In the genomic region with DNA sequence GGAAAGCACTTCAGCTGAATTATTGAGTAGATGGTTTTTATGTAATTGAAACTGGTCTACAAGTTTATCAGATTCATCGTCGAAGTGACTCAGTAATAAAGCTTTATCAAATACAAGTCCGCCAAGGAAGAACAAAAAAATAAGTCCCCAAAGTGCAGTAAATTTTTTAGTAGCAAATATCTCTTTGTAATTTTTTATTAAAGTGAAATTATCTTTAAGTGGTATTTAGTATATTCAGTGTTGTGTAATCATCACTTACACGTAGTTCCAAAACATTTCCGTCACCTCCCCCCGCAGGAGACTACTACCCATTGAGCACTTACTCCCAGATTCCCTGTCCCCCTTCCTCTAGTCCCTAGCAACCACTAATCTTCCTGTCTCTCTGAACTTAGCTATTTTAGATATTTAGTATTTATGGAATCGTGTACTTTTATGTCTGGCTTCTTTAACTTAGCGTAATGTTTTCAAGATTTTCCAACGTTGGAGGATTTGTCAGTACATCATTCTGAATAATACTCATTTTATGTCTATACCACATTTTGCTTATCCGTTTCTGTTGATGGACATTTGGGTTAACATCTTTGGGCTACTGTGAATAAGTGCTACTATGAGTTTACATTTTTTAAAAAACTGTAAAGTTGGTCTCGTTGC, we compare ENCODE assay signal across 1 cellular context.
TF ChIP-seq lines count a peak whose summit lies in the region.

No MANE protein-coding gene starts in this region.

TF ChIP-seq in HepG2, 621 proteins besides CTCF, POLR2A, EP300 and RAD21 (continued from another document and continues in another):
- TF ChIP-seq HNRNPL (IDR thresholded peaks at IDR 0.05; ENCODE audit: low read depth, low read length) = no peak
- no peak for TF ChIP-seq SMC3 (IDR thresholded peaks at IDR 0.05; ENCODE audit: low read length)
- peak; percentile 5 for TF ChIP-seq RBM22 (optimal IDR thresholded peaks at IDR 0.05; ENCODE audit: low read length)
- TF ChIP-seq, protein P1, sequence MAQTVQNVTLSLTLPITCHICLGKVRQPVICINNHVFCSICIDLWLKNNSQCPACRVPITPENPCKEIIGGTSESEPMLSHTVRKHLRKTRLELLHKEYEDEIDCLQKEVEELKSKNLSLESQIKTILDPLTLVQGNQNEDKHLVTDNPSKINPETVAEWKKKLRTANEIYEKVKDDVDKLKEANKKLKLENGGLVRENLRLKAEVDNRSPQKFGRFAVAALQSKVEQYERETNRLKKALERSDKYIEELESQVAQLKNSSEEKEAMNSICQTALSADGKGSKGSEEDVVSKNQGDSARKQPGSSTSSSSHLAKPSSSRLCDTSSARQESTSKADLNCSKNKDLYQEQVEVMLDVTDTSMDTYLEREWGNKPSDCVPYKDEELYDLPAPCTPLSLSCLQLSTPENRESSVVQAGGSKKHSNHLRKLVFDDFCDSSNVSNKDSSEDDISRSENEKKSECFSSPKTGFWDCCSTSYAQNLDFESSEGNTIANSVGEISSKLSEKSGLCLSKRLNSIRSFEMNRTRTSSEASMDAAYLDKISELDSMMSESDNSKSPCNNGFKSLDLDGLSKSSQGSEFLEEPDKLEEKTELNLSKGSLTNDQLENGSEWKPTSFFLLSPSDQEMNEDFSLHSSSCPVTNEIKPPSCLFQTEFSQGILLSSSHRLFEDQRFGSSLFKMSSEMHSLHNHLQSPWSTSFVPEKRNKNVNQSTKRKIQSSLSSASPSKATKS (CRISPR knock-in tag; IDR thresholded peaks at IDR 0.05) = peak; percentile 46; the same call in 1 of the 2 replicates
- TF ChIP-seq SMAD1 (CRISPR knock-in tag; IDR thresholded peaks at IDR 0.05; ENCODE audit: borderline replicate concordance, low read depth) = no peak
- TF ChIP-seq ZNF24 (IDR thresholded peaks at IDR 0.05) = no peak
- TF ChIP-seq MTF1 (CRISPR knock-in tag; IDR thresholded peaks at IDR 0.05) = no peak
- TF ChIP-seq CREM (IDR thresholded peaks at IDR 0.05) = peak; percentile 36
- TF ChIP-seq CREM (CRISPR knock-in tag; IDR thresholded peaks at IDR 0.05) = no peak
- no peak for TF ChIP-seq GABPA (IDR thresholded peaks at IDR 0.05; ENCODE audit: low read depth, low read length)
- TF ChIP-seq GABPA (CRISPR knock-in tag; IDR thresholded peaks at IDR 0.05; ENCODE audit: low read depth) = no peak
- no peak for TF ChIP-seq FOXJ3 (CRISPR knock-in tag; IDR thresholded peaks at IDR 0.05; ENCODE audit: borderline replicate concordance)
- no peak for TF ChIP-seq EHMT2 (IDR thresholded peaks at IDR 0.05; ENCODE audit: borderline replicate concordance, low read depth, low read length)
- peak; percentile 83 for TF ChIP-seq HNRNPK (IDR thresholded peaks at IDR 0.05; ENCODE audit: low read depth, low read length, poor library complexity, severe bottlenecking)
- TF ChIP-seq ZNF816 (CRISPR knock-in tag; IDR thresholded peaks at IDR 0.05; ENCODE audit: borderline replicate concordance) = 0 out of 2 replicates have a peak, but pooled peaks have one; percentile 42
- TF ChIP-seq, protein P2, sequence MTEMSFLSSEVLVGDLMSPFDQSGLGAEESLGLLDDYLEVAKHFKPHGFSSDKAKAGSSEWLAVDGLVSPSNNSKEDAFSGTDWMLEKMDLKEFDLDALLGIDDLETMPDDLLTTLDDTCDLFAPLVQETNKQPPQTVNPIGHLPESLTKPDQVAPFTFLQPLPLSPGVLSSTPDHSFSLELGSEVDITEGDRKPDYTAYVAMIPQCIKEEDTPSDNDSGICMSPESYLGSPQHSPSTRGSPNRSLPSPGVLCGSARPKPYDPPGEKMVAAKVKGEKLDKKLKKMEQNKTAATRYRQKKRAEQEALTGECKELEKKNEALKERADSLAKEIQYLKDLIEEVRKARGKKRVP (CRISPR knock-in tag; IDR thresholded peaks at IDR 0.05) = no peak
- 0 out of 2 replicates have a peak, but pooled peaks have one; percentile 29 for TF ChIP-seq SALL2 (CRISPR knock-in tag; IDR thresholded peaks at IDR 0.05)
- TF ChIP-seq AKAP8 (CRISPR knock-in tag; IDR thresholded peaks at IDR 0.05) = no peak
- TF ChIP-seq, protein P3, sequence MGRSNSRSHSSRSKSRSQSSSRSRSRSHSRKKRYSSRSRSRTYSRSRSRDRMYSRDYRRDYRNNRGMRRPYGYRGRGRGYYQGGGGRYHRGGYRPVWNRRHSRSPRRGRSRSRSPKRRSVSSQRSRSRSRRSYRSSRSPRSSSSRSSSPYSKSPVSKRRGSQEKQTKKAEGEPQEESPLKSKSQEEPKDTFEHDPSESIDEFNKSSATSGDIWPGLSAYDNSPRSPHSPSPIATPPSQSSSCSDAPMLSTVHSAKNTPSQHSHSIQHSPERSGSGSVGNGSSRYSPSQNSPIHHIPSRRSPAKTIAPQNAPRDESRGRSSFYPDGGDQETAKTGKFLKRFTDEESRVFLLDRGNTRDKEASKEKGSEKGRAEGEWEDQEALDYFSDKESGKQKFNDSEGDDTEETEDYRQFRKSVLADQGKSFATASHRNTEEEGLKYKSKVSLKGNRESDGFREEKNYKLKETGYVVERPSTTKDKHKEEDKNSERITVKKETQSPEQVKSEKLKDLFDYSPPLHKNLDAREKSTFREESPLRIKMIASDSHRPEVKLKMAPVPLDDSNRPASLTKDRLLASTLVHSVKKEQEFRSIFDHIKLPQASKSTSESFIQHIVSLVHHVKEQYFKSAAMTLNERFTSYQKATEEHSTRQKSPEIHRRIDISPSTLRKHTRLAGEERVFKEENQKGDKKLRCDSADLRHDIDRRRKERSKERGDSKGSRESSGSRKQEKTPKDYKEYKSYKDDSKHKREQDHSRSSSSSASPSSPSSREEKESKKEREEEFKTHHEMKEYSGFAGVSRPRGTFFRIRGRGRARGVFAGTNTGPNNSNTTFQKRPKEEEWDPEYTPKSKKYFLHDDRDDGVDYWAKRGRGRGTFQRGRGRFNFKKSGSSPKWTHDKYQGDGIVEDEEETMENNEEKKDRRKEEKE (IDR thresholded peaks at IDR 0.05) = no peak
- no peak for TF ChIP-seq ZNF205 (CRISPR knock-in tag; IDR thresholded peaks at IDR 0.05)
- TF ChIP-seq KDM5B (CRISPR knock-in tag; IDR thresholded peaks at IDR 0.05; ENCODE audit: borderline replicate concordance) = no peak
- TF ChIP-seq, protein P4, sequence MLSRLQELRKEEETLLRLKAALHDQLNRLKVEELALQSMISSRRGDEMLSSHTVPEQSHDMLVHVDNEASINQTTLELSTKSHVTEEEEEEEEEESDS (CRISPR knock-in tag; IDR thresholded peaks at IDR 0.05; ENCODE audit: borderline replicate concordance) = no peak
- TF ChIP-seq, protein P5, sequence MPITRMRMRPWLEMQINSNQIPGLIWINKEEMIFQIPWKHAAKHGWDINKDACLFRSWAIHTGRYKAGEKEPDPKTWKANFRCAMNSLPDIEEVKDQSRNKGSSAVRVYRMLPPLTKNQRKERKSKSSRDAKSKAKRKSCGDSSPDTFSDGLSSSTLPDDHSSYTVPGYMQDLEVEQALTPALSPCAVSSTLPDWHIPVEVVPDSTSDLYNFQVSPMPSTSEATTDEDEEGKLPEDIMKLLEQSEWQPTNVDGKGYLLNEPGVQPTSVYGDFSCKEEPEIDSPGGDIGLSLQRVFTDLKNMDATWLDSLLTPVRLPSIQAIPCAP (CRISPR knock-in tag; IDR thresholded peaks at IDR 0.05; ENCODE audit: low read depth) = no peak
- TF ChIP-seq, protein P6, sequence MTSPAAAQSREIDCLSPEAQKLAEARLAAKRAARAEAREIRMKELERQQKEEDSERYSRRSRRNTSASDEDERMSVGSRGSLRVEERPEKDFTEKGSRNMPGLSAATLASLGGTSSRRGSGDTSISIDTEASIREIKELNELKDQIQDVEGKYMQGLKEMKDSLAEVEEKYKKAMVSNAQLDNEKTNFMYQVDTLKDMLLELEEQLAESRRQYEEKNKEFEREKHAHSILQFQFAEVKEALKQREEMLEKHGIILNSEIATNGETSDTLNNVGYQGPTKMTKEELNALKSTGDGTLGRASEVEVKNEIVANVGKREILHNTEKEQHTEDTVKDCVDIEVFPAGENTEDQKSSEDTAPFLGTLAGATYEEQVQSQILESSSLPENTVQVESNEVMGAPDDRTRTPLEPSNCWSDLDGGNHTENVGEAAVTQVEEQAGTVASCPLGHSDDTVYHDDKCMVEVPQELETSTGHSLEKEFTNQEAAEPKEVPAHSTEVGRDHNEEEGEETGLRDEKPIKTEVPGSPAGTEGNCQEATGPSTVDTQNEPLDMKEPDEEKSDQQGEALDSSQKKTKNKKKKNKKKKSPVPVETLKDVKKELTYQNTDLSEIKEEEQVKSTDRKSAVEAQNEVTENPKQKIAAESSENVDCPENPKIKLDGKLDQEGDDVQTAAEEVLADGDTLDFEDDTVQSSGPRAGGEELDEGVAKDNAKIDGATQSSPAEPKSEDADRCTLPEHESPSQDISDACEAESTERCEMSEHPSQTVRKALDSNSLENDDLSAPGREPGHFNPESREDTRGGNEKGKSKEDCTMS (CRISPR knock-in tag; conservative IDR thresholded peaks at IDR 0.05) = no peak
- TF ChIP-seq, protein P7, sequence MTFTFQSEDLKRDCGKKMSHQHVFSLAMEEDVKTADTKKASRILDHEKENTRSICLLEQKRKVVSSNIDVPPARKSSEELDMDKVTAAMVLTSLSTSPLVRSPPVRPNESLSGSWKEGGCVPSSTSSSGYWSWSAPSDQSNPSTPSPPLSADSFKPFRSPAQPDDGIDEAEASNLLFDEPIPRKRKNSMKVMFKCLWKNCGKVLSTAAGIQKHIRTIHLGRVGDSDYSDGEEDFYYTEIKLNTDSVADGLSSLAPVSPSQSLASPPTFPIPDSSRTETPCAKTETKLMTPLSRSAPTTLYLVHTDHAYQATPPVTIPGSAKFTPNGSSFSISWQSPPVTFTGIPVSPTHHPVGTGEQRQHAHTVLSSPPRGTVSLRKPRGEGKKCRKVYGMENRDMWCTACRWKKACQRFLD (CRISPR knock-in tag; IDR thresholded peaks at IDR 0.05; ENCODE audit: borderline replicate concordance) = no peak
- TF ChIP-seq KLF11 (CRISPR knock-in tag; IDR thresholded peaks at IDR 0.05) = no peak
- TF ChIP-seq REPIN1 (CRISPR knock-in tag; IDR thresholded peaks at IDR 0.05; ENCODE audit: borderline replicate concordance, low read depth) = no peak
- TF ChIP-seq HIVEP1 (CRISPR knock-in tag; IDR thresholded peaks at IDR 0.05) = no peak
- TF ChIP-seq HNRNPH1 (optimal IDR thresholded peaks at IDR 0.05; ENCODE audit: low read depth, low read length) = no peak
- TF ChIP-seq, protein P8, sequence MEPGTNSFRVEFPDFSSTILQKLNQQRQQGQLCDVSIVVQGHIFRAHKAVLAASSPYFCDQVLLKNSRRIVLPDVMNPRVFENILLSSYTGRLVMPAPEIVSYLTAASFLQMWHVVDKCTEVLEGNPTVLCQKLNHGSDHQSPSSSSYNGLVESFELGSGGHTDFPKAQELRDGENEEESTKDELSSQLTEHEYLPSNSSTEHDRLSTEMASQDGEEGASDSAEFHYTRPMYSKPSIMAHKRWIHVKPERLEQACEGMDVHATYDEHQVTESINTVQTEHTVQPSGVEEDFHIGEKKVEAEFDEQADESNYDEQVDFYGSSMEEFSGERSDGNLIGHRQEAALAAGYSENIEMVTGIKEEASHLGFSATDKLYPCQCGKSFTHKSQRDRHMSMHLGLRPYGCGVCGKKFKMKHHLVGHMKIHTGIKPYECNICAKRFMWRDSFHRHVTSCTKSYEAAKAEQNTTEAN (CRISPR knock-in tag; conservative IDR thresholded peaks at IDR 0.05) = 0 out of 2 replicates have a peak, but pooled peaks have one; percentile 31
- TF ChIP-seq, protein P9, sequence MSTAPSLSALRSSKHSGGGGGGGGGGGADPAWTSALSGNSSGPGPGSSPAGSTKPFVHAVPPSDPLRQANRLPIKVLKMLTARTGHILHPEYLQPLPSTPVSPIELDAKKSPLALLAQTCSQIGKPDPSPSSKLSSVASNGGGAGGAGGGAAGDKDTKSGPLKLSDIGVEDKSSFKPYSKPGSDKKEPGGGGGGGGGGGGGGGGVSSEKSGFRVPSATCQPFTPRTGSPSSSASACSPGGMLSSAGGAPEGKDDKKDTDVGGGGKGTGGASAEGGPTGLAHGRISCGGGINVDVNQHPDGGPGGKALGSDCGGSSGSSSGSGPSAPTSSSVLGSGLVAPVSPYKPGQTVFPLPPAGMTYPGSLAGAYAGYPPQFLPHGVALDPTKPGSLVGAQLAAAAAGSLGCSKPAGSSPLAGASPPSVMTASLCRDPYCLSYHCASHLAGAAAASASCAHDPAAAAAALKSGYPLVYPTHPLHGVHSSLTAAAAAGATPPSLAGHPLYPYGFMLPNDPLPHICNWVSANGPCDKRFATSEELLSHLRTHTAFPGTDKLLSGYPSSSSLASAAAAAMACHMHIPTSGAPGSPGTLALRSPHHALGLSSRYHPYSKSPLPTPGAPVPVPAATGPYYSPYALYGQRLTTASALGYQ (CRISPR knock-in tag; IDR thresholded peaks at IDR 0.05) = peak; percentile 65; the same call in 1 of the 2 replicates
- peak; percentile 69 for TF ChIP-seq RBFOX2 (IDR thresholded peaks at IDR 0.05; ENCODE audit: low read depth, low read length)
- TF ChIP-seq, protein P10, sequence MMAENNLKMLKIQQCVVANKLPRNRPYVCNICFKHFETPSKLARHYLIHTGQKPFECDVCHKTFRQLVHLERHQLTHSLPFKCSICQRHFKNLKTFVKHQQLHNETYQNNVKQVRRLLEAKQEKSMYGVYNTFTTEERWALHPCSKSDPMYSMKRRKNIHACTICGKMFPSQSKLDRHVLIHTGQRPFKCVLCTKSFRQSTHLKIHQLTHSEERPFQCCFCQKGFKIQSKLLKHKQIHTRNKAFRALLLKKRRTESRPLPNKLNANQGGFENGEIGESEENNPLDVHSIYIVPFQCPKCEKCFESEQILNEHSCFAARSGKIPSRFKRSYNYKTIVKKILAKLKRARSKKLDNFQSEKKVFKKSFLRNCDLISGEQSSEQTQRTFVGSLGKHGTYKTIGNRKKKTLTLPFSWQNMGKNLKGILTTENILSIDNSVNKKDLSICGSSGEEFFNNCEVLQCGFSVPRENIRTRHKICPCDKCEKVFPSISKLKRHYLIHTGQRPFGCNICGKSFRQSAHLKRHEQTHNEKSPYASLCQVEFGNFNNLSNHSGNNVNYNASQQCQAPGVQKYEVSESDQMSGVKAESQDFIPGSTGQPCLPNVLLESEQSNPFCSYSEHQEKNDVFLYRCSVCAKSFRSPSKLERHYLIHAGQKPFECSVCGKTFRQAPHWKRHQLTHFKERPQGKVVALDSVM (CRISPR knock-in tag; IDR thresholded peaks at IDR 0.05) = no peak
- TF ChIP-seq TCF12 (IDR thresholded peaks at IDR 0.05) = no peak
- no peak for TF ChIP-seq TCF12 (CRISPR knock-in tag; IDR thresholded peaks at IDR 0.05)
- TF ChIP-seq, protein P11, sequence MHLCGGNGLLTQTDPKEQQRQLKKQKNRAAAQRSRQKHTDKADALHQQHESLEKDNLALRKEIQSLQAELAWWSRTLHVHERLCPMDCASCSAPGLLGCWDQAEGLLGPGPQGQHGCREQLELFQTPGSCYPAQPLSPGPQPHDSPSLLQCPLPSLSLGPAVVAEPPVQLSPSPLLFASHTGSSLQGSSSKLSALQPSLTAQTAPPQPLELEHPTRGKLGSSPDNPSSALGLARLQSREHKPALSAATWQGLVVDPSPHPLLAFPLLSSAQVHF (CRISPR knock-in tag; IDR thresholded peaks at IDR 0.05) = no peak
- TF ChIP-seq, protein P12, sequence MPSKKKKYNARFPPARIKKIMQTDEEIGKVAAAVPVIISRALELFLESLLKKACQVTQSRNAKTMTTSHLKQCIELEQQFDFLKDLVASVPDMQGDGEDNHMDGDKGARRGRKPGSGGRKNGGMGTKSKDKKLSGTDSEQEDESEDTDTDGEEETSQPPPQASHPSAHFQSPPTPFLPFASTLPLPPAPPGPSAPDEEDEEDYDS (CRISPR knock-in tag; IDR thresholded peaks at IDR 0.05) = no peak
- TF ChIP-seq ZNF468 (CRISPR knock-in tag; IDR thresholded peaks at IDR 0.05) = no peak
- TF ChIP-seq RCOR2 (CRISPR knock-in tag; IDR thresholded peaks at IDR 0.05) = no peak
